ENCODE assay signal across 15 cellular contexts in genomic region chr15:56383011-56383410, GRCh38.
"Had no signal": no experiment of that assay in that cellular context is flagged by ENCODE, and none has a peak within 500 bp of the region (broad histone marks: within the 10 kb centered on the region; RNA-seq: fewer than 3 reads in every experiment).

No MANE protein-coding gene starts in this region.

- H3K27ac Mint-ChIP-seq: activated naive CD4-positive, alpha-beta T cell treated with anti-CD3 and anti-CD28 coated beads, Interleukin-2, amount 50 U/mL, for 24 hours; activated T-cell treated with anti-CD3 and anti-CD28 coated beads, Interleukin-2, amount 50 U/mL, for 24 hours; stimulated activated naive CD8-positive, alpha-beta T cell treated with anti-CD3 and anti-CD28 coated beads, Interleukin-15, Interleukin-2, amounts not matched to agents 100 ng/mL and 50 ng/mL, for 24 hours; T-helper 2 cell treated with Interferon-gamma antibody and Interleukin-4, amounts not matched to agents 5 μg/mL and 100 μg/mL, for 36 hours had no signal

- H3K4me1 ChIP-seq: adrenal gland, gastrocnemius medialis, heart left ventricle, suprapubic skin had no signal

- ATAC-seq: gastrocnemius medialis, heart left ventricle, left colon, sciatic nerve had no signal

- DNase-seq: activated CD4-positive, alpha-beta T cell treated with anti-CD3 and anti-CD28 coated beads for 1 hour; activated CD4-positive, alpha-beta T cell treated with anti-CD3 and anti-CD28 coated beads, Interleukin-2, amount 50 U/mL, for 4 hours; activated effector memory CD4-positive, alpha-beta T cell treated with Interleukin-2 at 50 U/mL for 16 hours; activated T-cell treated with anti-CD3 and anti-CD28 coated beads, Interleukin-2, amount 50 U/mL, for 24 hours; adrenal gland; gastrocnemius medialis; heart left ventricle; left colon; ovary; trophoblast cell had no signal

- H3K27ac ChIP-seq: adrenal gland, gastrocnemius medialis, heart left ventricle, ovary, suprapubic skin had no signal

- H3K4me1 Mint-ChIP-seq: activated naive CD4-positive, alpha-beta T cell treated with anti-CD3 and anti-CD28 coated beads, Interleukin-2, amount 50 U/mL, for 24 hours had no signal

- H3K4me3 Mint-ChIP-seq: activated naive CD4-positive, alpha-beta T cell treated with anti-CD3 and anti-CD28 coated beads, Interleukin-2, amount 50 U/mL, for 24 hours; activated T-cell treated with anti-CD3 and anti-CD28 coated beads, Interleukin-2, amount 50 U/mL, for 24 hours; stimulated activated naive CD8-positive, alpha-beta T cell treated with anti-CD3 and anti-CD28 coated beads, Interleukin-15, Interleukin-2, amounts not matched to agents 100 ng/mL and 50 ng/mL, for 24 hours; T-helper 2 cell treated with Interferon-gamma antibody and Interleukin-4, amounts not matched to agents 5 μg/mL and 100 μg/mL, for 36 hours had no signal

- H3K27me3 ChIP-seq: adrenal gland, gastrocnemius medialis, heart left ventricle, ovary, suprapubic skin had no signal
